In genomic region chr2:3112131-3112530, GRCh38 we compare ENCODE assay signal across 19 cellular contexts.
"Had no signal": no experiment of that assay in that cellular context is flagged by ENCODE, and none has a peak within 500 bp of the region (broad histone marks: within the 10 kb centered on the region; RNA-seq: fewer than 3 reads in every experiment).

No MANE protein-coding gene starts in this region.

- H3K9ac ChIP-seq: KMS-11 had no signal

- H3K4me1 ChIP-seq: breast epithelium had no signal

- ATAC-seq: T-helper 17 cell, WTC11 had no signal

- H3K36me3 ChIP-seq: breast epithelium had no signal

- DNase-seq: activated CD4-positive, alpha-beta T cell treated with anti-CD3 and anti-CD28 coated beads for 1 hour; activated CD4-positive, alpha-beta T cell treated with anti-CD3 and anti-CD28 coated beads, Interleukin-2, amount 10 ng/mL, durations not matched to agents 24 days and 14 days; activated CD4-positive, alpha-beta T cell treated with anti-CD3 and anti-CD28 coated beads, Interleukin-2, amount 50 U/mL, for 48 hours; activated naive CD4-positive, alpha-beta T cell; activated T-cell treated with anti-CD3 and anti-CD28 coated beads, Interleukin-2, amount 50 U/mL, for 1 hour; aorta; NCI-H1092; NCI-H1417; NCI-H2029 treated with DMSO at 0.1 percent for 48 hours; NCI-H345; NCI-H510A; NCI-H526 treated with DMSO at 0.1 percent for 48 hours; NCI-H82; SIG-M5; T-helper 17 cell; T-helper 9 cell had no signal

- H3K27ac ChIP-seq: breast epithelium, KMS-11 had no signal

- H3K27me3 ChIP-seq: breast epithelium had no signal

- H3K9me3 ChIP-seq: breast epithelium had no signal

- H3K4me3 ChIP-seq: breast epithelium had no signal
